In the genomic region with DNA sequence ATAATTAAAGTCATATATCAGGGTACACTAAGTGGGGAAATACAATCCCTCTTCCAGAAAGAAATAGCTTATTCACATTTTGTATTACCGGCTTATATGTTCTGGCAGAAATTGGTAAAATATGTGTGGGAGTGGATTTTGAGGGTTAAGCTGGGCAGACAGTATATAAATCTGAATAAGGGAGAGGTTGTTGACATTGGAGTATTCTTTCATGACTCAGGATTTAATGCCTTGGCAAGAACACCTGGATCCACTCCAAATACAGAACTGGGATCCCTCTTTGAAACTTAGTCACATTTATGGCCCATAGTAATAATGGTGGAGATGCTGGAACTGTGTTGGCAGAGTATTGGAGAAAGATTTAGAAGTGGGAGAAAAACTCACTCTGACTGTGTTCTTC, we compare ENCODE assay signal across 15 cellular contexts. TPM values are rescaled to one million over a fixed set of nuclear protein-coding genes. Genes with fewer than 3 reads are reported as not detected.
A peak's percentile ranks its signal among the peaks of the same experiment; 100 is the strongest.
DNase-seq lines count a peak whose midpoint lies in the region; ATAC-seq and TF ChIP-seq lines count a peak whose summit lies in the region.
"Had no signal": no experiment of that assay in that cellular context is flagged by ENCODE, and none has a peak within 500 bp of the region (broad histone marks: within the 10 kb centered on the region; RNA-seq: fewer than 3 reads in every experiment).

No MANE protein-coding gene starts in this region.

- H3K9me3 ChIP-seq in prostate gland = no peaks in the 10 kb centered on the region

- WGBS in prostate gland = 21% methylated on average over 1 of the region's 1 CpG

- no peaks in the 10 kb centered on the region for H3K4me1 ChIP-seq in prostate gland (replicated peaks)

- TF ChIP-seq CTCF in epithelial cell of esophagus (IDR thresholded peaks at IDR 0.05; ENCODE audit: insufficient read depth, low read depth, low read length, missing control alignments) = no peak
- no peak for TF ChIP-seq CTCF in prostate gland (IDR thresholded peaks at IDR 0.05)

- DNase-seq in GM04503 (ENCODE audit: low read depth) (peak; percentile 65), NCI-H510A (lab: John Stamatoyannopoulos, UW) (peak; percentile 1), epithelial cell of esophagus (ENCODE audit: low read depth) (peak; percentile 92), prostate gland (ENCODE audit: low spot score) (peak; percentile 58), NCI-H524 treated with DMSO at 0.1 percent for 48 hours (lab: John Stamatoyannopoulos, UW) (no peak)
- no peak for DNase-seq in activated effector memory CD4-positive, alpha-beta T cell treated with anti-CD3 and anti-CD28 coated beads, Interleukin-2, amount 50 U/mL, for 16 hours
- DNase-seq: adrenal gland; erythroblast; Kasumi-1; NK-92 treated with Interleukin-12 subunit alpha and Interleukin-12 subunit beta, amount 100 ng/mL, for 24 hours; occipital lobe; T-helper 17 cell had no signal

- H3K27ac ChIP-seq in prostate gland = no peak overlapping the region
- H3K27ac ChIP-seq: adrenal gland had no signal

- ATAC-seq in HG03469 (IDR thresholded peaks at IDR 0.05; ENCODE audit: unreplicated experiment) (no peak), GM18858 (IDR thresholded peaks at IDR 0.05; ENCODE audit: unreplicated experiment) (no peak)
- ATAC-seq: left lobe of liver, T-helper 17 cell had no signal

- no peaks in the 10 kb centered on the region for H3K36me3 ChIP-seq in prostate gland
- H3K36me3 ChIP-seq: adrenal gland had no signal

- TF ChIP-seq POLR2A in prostate gland (IDR thresholded peaks at IDR 0.05) = no peak

- no peaks in the 10 kb centered on the region for H3K27me3 ChIP-seq in prostate gland (replicated peaks; ENCODE audit: insufficient read depth)
- H3K27me3 ChIP-seq: adrenal gland had no signal

- intact Hi-C loops in prostate gland (cut with DNase I) = no loop called here

- H3K4me3 ChIP-seq in epithelial cell of esophagus (ENCODE audit: low read length) (no peak overlapping the region), prostate gland (no peak overlapping the region)
- H3K4me3 ChIP-seq: adrenal gland had no signal

RNA-seq across cellular contexts. Expression of a gene that starts 54.3 kb away (rescaled TPM):
- total RNA-seq in prostate gland = 10 to 100 TPM; 19.8 to 20.6 TPM

Comparison
In these comparisons a context has a peak if more than half of its experiments do, and no peak if none do; other contexts are left out.
1. DNase-seq: peak in GM04503 (single experiment), NCI-H510A (single experiment), epithelial cell of esophagus (single experiment) and prostate gland (single experiment); none in NCI-H524 treated with DMSO at 0.1 percent for 48 hours (single experiment) and activated effector memory CD4-positive, alpha-beta T cell treated with anti-CD3 and anti-CD28 coated beads, Interleukin-2, amount 50 U/mL, for 16 hours (single experiment).